ENCODE assay signal across 34 cellular contexts in genomic region chr4:171599628-171600027, GRCh38.
"Had no signal": no experiment of that assay in that cellular context is flagged by ENCODE, and none has a peak within 500 bp of the region (broad histone marks: within the 10 kb centered on the region; RNA-seq: fewer than 3 reads in every experiment).

No MANE protein-coding gene starts in this region.

- DNase-seq: Karpas-422, Kasumi-1, MG63, MM.1S, MV-4-11, NCI-H1048, NCI-H1092, NCI-H1092 treated with DMSO at 0.1 percent for 48 hours, NCI-H1105, NCI-H1105 treated with DMSO at 0.1 percent for 48 hours, NCI-H1417, NCI-H1417 treated with DMSO at 0.1 percent for 48 hours, NCI-H1436, NCI-H1436 treated with DMSO at 0.1 percent for 48 hours, NCI-H146, NCI-H1694, NCI-H1694 treated with DMSO at 0.1 percent for 48 hours, NCI-H187, NCI-H187 treated with DMSO at 0.1 percent for 48 hours, NCI-H1930, NCI-H2029, NCI-H2029 treated with DMSO at 0.1 percent for 48 hours, NCI-H2081, NCI-H2081 treated with DMSO at 0.1 percent for 48 hours, NCI-H2107, NCI-H2171, NCI-H2171 treated with DMSO at 0.1 percent for 48 hours, NCI-H2227 treated with DMSO at 0.1 percent for 48 hours, NCI-H226, NCI-H345, NCI-H446, NCI-H446 treated with DMSO at 0.1 percent for 48 hours, NCI-H510A, NCI-H510A treated with DMSO at 0.1 percent for 48 hours had no signal
